In genomic region chr6:20021795-20022194, GRCh38 we compare ENCODE assay signal across 20 cellular contexts.
"Had no signal": no experiment of that assay in that cellular context is flagged by ENCODE, and none has a peak within 500 bp of the region (broad histone marks: within the 10 kb centered on the region; RNA-seq: fewer than 3 reads in every experiment).

No MANE protein-coding gene starts in this region.

- H3K36me3 ChIP-seq: breast epithelium, esophagus squamous epithelium, gastroesophageal sphincter, left ventricle myocardium inferior had no signal

- H3K9me3 ChIP-seq: breast epithelium, esophagus squamous epithelium, gastroesophageal sphincter, left ventricle myocardium inferior, testis had no signal

- H3K27me3 ChIP-seq: breast epithelium, esophagus squamous epithelium, gastroesophageal sphincter, testis had no signal

- ATAC-seq: activated T-cell treated with anti-CD3 and anti-CD28 coated beads, Interleukin-2, amount 50 U/mL, for 72 hours; gastroesophageal sphincter; natural killer cell had no signal

- H3K4me3 ChIP-seq: breast epithelium, esophagus squamous epithelium, gastroesophageal sphincter, left ventricle myocardium inferior, testis had no signal

- H3K27ac ChIP-seq: breast epithelium, esophagus squamous epithelium, gastroesophageal sphincter, left ventricle myocardium inferior, testis had no signal

- DNase-seq: activated CD4-positive, alpha-beta memory T cell treated with anti-CD3 and anti-CD28 coated beads for 36 hours; activated CD4-positive, alpha-beta T cell treated with anti-CD3 and anti-CD28 coated beads for 48 hours; activated effector memory CD4-positive, alpha-beta T cell treated with Interleukin-2 at 50 U/mL for 16 hours; activated naive CD4-positive, alpha-beta T cell treated with anti-CD3 and anti-CD28 coated beads for 36 hours; activated naive CD8-positive, alpha-beta T cell treated with anti-CD3 and anti-CD28 coated beads, Interleukin-2, amount 10 ng/mL, durations not matched to agents 7 days and 5 days; activated T-cell treated with anti-CD3 and anti-CD28 coated beads, Interleukin-2, amount 50 U/mL, for 72 hours; amniotic stem cell; effector memory CD4-positive, alpha-beta T cell; esophagus squamous epithelium; head of caudate nucleus; hypothalamus; left ventricle myocardium inferior; natural killer cell; retina; stimulated activated CD4-positive, alpha-beta T cell treated with anti-CD3 and anti-CD28 coated beads, Interleukin-2, amount 100 ng/mL, for 48 hours; stimulated activated CD8-positive, alpha-beta memory T cell treated with anti-CD3 and anti-CD28 coated beads, Interleukin-4, amount 100 ng/mL, for 48 hours; stimulated activated naive CD4-positive, alpha-beta T cell; testis had no signal

- H3K4me1 ChIP-seq: breast epithelium, gastroesophageal sphincter, left ventricle myocardium inferior, testis had no signal
